ENCODE assay signal across 30 cellular contexts in the genomic region with DNA sequence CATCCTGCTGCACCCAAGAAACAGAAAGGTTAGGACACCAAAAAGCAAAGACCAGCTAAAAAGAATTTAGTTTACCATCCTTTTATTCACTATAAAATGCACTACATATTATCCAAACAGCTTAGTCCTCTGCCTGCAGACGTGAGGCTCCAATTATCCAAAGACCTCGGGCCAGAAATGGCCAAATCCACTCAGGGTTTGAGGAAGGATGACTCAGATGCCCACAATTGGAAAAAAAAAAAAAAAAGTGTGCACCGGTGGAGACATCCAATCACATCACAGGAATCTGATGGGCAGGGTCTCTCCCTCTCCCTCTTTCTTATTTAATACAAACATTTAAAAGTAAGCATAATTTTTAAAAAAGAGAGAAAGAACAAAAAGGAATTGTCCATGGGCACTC.
DNase-seq lines count a peak whose midpoint lies in the region; FAIRE-seq and TF ChIP-seq lines count a peak whose summit lies in the region.
"Had no signal": no experiment of that assay in that cellular context is flagged by ENCODE, and none has a peak within 500 bp of the region (broad histone marks: within the 10 kb centered on the region; RNA-seq: fewer than 3 reads in every experiment).

No MANE protein-coding gene starts in this region.

- no peak for FAIRE-seq in astrocyte (lab: Jason Lieb, UNC)
- FAIRE-seq: GM12878, islet of Langerhans had no signal

- H3K36me3 Mint-ChIP-seq in astrocyte (ENCODE audit: low read depth, unreplicated experiment), result peaks cover 2% of the 10 kb centered on the region
- H3K36me3 Mint-ChIP-seq: mesothelial cell of epicardium had no signal

- H4K20me1 ChIP-seq in astrocyte (ENCODE audit: insufficient read depth, low read length) (no peaks in the 10 kb centered on the region), hepatocyte (ENCODE audit: insufficient read depth, poor library complexity, severe bottlenecking) (no peaks in the 10 kb centered on the region)

- H3K4me1 ChIP-seq in astrocyte (ENCODE audit: insufficient read depth, low read length) (no peaks in the 10 kb centered on the region), hepatocyte (ENCODE audit: insufficient read depth) (no peaks in the 10 kb centered on the region), vagina (no peaks in the 10 kb centered on the region)
- H3K4me1 ChIP-seq: left ventricle myocardium inferior, psoas muscle, thyroid gland had no signal

- DNase-seq in AG08396 (ENCODE audit: low spot score) (peak; percentile 46), H4 (ENCODE audit: low spot score) (peak; percentile 55), astrocyte (ENCODE audit: low read depth) (peak; percentile 39), iris pigment epithelial cell (ENCODE audit: low read depth) (peak; percentile 38), hepatocyte (ENCODE audit: low spot score) (no peak), MV-4-11 (lab: John Stamatoyannopoulos, UW) (no peak), vagina (ENCODE audit: extremely low spot score in 2 of 2) (no peak), cerebellum (ENCODE audit: low spot score) (no peak)
- DNase-seq: activated CD4-positive, alpha-beta T cell treated with anti-CD3 and anti-CD28 coated beads for 4 hours; activated naive CD4-positive, alpha-beta T cell treated with Interleukin-2 at 50 U/mL for 16 hours; activated T-cell treated with anti-CD3 and anti-CD28 coated beads, Interleukin-2, amount 50 U/mL, for 72 hours; amniotic stem cell; C1 segment of cervical spinal cord; COR-L47; DMS79 treated with DMSO at 0.1 percent for 48 hours; effector memory CD4-positive, alpha-beta T cell; left ventricle myocardium inferior; naive thymus-derived CD4-positive, alpha-beta T cell; NCI-H2029; NCI-H524 treated with DMSO at 0.1 percent for 48 hours; PC-3; psoas muscle; Right ventricle myocardium superior; thyroid gland had no signal

- H3K9me3 Mint-ChIP-seq in astrocyte (ENCODE audit: unreplicated experiment), result peaks cover 3% of the 10 kb centered on the region
- H3K9me3 Mint-ChIP-seq: activated T-cell treated with anti-CD3 and anti-CD28 coated beads, Interleukin-2, amount 50 U/mL, for 72 hours; mesothelial cell of epicardium; stimulated activated naive CD8-positive, alpha-beta T cell treated with anti-CD3 and anti-CD28 coated beads, Interleukin-15, Interleukin-2, amounts not matched to agents 100 ng/mL and 50 ng/mL, for 24 hours had no signal

- TF ChIP-seq CTCF in astrocyte (IDR thresholded peaks at IDR 0.05; ENCODE audit: insufficient read depth, low read depth, low read length) (no peak), hepatocyte (IDR thresholded peaks at IDR 0.05; ENCODE audit: poor library complexity) (no peak), vagina (IDR thresholded peaks at IDR 0.05) (no peak)

- H2AFZ ChIP-seq in astrocyte (ENCODE audit: low read depth, low read length) (no peak overlapping the region), hepatocyte (no peak overlapping the region)

- H3K79me2 ChIP-seq in astrocyte (ENCODE audit: insufficient read depth, low read length) (no peaks in the 10 kb centered on the region), hepatocyte (no peaks in the 10 kb centered on the region)

- no peak overlapping the region for H3K27ac Mint-ChIP-seq in astrocyte (ENCODE audit: unreplicated experiment)
- H3K27ac Mint-ChIP-seq: activated T-cell treated with anti-CD3 and anti-CD28 coated beads, Interleukin-2, amount 50 U/mL, for 72 hours; mesothelial cell of epicardium; stimulated activated naive CD8-positive, alpha-beta T cell treated with anti-CD3 and anti-CD28 coated beads, Interleukin-15, Interleukin-2, amounts not matched to agents 100 ng/mL and 50 ng/mL, for 24 hours had no signal

- TF ChIP-seq POLR2A in vagina (IDR thresholded peaks at IDR 0.05), result no peak

- H3K27me3 ChIP-seq in astrocyte (ENCODE audit: insufficient read depth, low read length) (no peaks in the 10 kb centered on the region), hepatocyte (no peaks in the 10 kb centered on the region), vagina (no peaks in the 10 kb centered on the region)
- H3K27me3 ChIP-seq: thyroid gland had no signal

- H3K9me2 ChIP-seq in hepatocyte (replicated peaks; ENCODE audit: insufficient read depth), result no peaks in the 10 kb centered on the region

- H3K27ac ChIP-seq in astrocyte (ENCODE audit: low read depth, low read length), result no peak overlapping the region
- H3K27ac ChIP-seq in hepatocyte, result no peak overlapping the region
- H3K27ac ChIP-seq in vagina, result no peak overlapping the region
- H3K27ac ChIP-seq: coronary artery, left ventricle myocardium inferior, psoas muscle, thyroid gland, VCaP had no signal

- H3K4me3 ChIP-seq in astrocyte (ENCODE audit: insufficient read depth, low read depth, low read length), result no peak overlapping the region
- H3K4me3 ChIP-seq in hepatocyte, result no peak overlapping the region
- no peak overlapping the region for H3K4me3 ChIP-seq in vagina
- H3K4me3 ChIP-seq: coronary artery, GM12878, left ventricle myocardium inferior, psoas muscle, thyroid gland had no signal

- H3K36me3 ChIP-seq in astrocyte (ENCODE audit: insufficient read depth, low read length) (no peaks in the 10 kb centered on the region), hepatocyte (replicated peaks; ENCODE audit: insufficient read depth, low read depth) (no peaks in the 10 kb centered on the region), vagina (no peaks in the 10 kb centered on the region)
- H3K36me3 ChIP-seq: left ventricle myocardium inferior, thyroid gland had no signal

- H3K4me2 ChIP-seq in astrocyte (ENCODE audit: low read length) (no peak overlapping the region), hepatocyte (no peak overlapping the region)

- intact Hi-C loops in vagina (cut with DNase I), result no loop called here

- H3K9me3 ChIP-seq in astrocyte (ENCODE audit: insufficient read depth, low read depth, low read length) (no peaks in the 10 kb centered on the region), hepatocyte (ENCODE audit: low read depth) (no peaks in the 10 kb centered on the region), vagina (no peaks in the 10 kb centered on the region)
- H3K9me3 ChIP-seq: left ventricle myocardium inferior, psoas muscle, thyroid gland had no signal

- peaks cover 4% of the 10 kb centered on the region for H3K4me1 Mint-ChIP-seq in astrocyte (ENCODE audit: low read depth, unreplicated experiment)
- H3K4me1 Mint-ChIP-seq: mesothelial cell of epicardium had no signal

- H3K27me3 Mint-ChIP-seq in astrocyte (ENCODE audit: low read depth, unreplicated experiment), result no peaks in the 10 kb centered on the region
- H3K27me3 Mint-ChIP-seq: naive thymus-derived CD4-positive, alpha-beta T cell; stimulated activated naive CD8-positive, alpha-beta T cell treated with anti-CD3 and anti-CD28 coated beads, Interleukin-15, Interleukin-2, amounts not matched to agents 100 ng/mL and 50 ng/mL, for 24 hours had no signal

- H3K4me3 Mint-ChIP-seq in astrocyte (ENCODE audit: unreplicated experiment), result no peak overlapping the region
- H3K4me3 Mint-ChIP-seq: activated T-cell treated with anti-CD3 and anti-CD28 coated beads, Interleukin-2, amount 50 U/mL, for 72 hours; mesothelial cell of epicardium; stimulated activated naive CD8-positive, alpha-beta T cell treated with anti-CD3 and anti-CD28 coated beads, Interleukin-15, Interleukin-2, amounts not matched to agents 100 ng/mL and 50 ng/mL, for 24 hours had no signal

- no peak overlapping the region for H3K9ac ChIP-seq in astrocyte (ENCODE audit: low read length)

- 66% methylated on average over 3 of the region's 3 CpGs for WGBS in hepatocyte (ENCODE audit: low lambda C conversion rate, missing lambda C conversion rate)

Comparison
In these comparisons a context has a peak if more than half of its experiments do, and no peak if none do; other contexts are left out.
1. DNase-seq: peak in AG08396 (single experiment), H4 (single experiment), astrocyte (single experiment) and iris pigment epithelial cell (single experiment); none in hepatocyte (single experiment), MV-4-11 (single experiment), vagina (0 of 2) and cerebellum (single experiment).